23 cellular contexts compared by ENCODE assay signal in genomic region chr10:78859769-78860168, GRCh38.
"Had no signal": no experiment of that assay in that cellular context is flagged by ENCODE, and none has a peak within 500 bp of the region (broad histone marks: within the 10 kb centered on the region; RNA-seq: fewer than 3 reads in every experiment).

No MANE protein-coding gene starts in this region.

- H3K9me3 ChIP-seq: esophagus muscularis mucosa, heart right ventricle, left lung, mucosa of descending colon, neutrophil, ovary, psoas muscle, sigmoid colon, suprapubic skin, tibial artery, upper lobe of right lung had no signal

- ATAC-seq: activated naive CD8-positive, alpha-beta T cell treated with anti-CD3 and anti-CD28 coated beads, Interleukin-2, amount 50 U/mL, for 24 hours; activated T-cell treated with anti-CD3 and anti-CD28 coated beads, Interleukin-2, amount 50 U/mL, for 4 hours; foreskin keratinocyte; left lung; mucosa of descending colon; psoas muscle; upper lobe of right lung had no signal

- DNase-seq: activated CD4-positive, alpha-beta T cell treated with anti-CD3 and anti-CD28 coated beads for 4 hours; activated CD4-positive, alpha-beta T cell treated with anti-CD3 and anti-CD28 coated beads, Interleukin-2, amount 50 U/mL, for 4 hours; activated CD8-positive, alpha-beta memory T cell treated with anti-CD3 and anti-CD28 coated beads, Interleukin-2, amount 50 U/mL, for 4 hours; activated naive CD8-positive, alpha-beta T cell treated with anti-CD3 and anti-CD28 coated beads, Interleukin-2, amount 50 U/mL, for 24 hours; activated T-cell treated with anti-CD3 and anti-CD28 coated beads, Interleukin-2, amount 50 U/mL, for 4 hours; amygdala; dermis blood vessel endothelial cell; effector CD4-positive, alpha-beta T cell; foreskin keratinocyte; heart right ventricle; left lung; mucosa of descending colon; ovary; psoas muscle; sigmoid colon; small intestine; stimulated activated naive CD4-positive, alpha-beta T cell; tibial artery; upper lobe of right lung had no signal

- H3K27ac ChIP-seq: esophagus muscularis mucosa, foreskin keratinocyte, heart right ventricle, left lung, neutrophil, ovary, psoas muscle, sigmoid colon, suprapubic skin, tibial artery, upper lobe of right lung had no signal

- H3K27me3 ChIP-seq: esophagus muscularis mucosa, heart right ventricle, left lung, ovary, sigmoid colon, suprapubic skin, tibial artery, upper lobe of right lung had no signal

- H3K4me3 ChIP-seq: esophagus muscularis mucosa, heart right ventricle, left lung, lung, mucosa of descending colon, ovary, psoas muscle, sigmoid colon, suprapubic skin, tibial artery, upper lobe of right lung had no signal

- H3K36me3 ChIP-seq: esophagus muscularis mucosa, heart right ventricle, left lung, neutrophil, ovary, sigmoid colon, suprapubic skin, tibial artery, upper lobe of right lung had no signal

- H3K4me1 ChIP-seq: left lung, suprapubic skin, upper lobe of right lung had no signal
